In the genomic region with DNA sequence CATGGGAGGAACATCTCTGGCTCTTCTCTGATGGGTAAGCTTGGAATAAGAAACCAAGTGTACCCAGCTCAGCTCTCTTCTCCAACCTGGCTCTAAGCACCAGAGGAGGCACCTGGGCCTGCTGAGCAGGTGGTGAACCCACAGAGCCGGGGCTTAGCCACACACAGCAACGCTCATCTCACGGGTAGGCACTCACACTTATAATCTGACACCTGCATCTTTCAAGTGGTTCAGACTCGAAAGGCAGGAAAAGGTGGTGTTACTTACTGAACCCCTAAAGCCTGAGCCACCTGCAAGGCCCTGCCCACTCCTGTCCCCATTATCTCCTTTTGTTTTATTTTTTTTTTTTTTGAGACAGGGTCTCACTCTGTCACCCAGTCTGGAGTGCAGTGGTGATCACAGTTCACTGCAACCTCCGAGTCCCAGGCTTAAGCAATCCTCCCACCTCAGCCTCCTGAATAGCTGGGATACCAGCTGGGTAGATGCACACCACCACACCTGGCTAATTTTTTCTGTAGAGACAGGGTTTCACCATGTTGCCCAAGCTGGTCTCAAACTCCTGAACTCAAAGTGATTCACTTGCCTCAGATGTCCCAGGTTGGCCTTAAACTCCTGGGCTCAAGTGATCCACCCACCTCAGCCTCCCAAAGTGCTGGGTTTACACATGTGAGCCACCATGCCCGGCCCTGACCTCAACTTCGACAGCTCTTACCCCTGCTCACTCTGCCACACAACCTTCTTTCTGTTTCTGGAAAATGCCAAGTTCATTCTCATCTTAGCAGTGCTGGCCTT, we compare ENCODE assay signal across 20 cellular contexts. TPM values are rescaled to one million over a fixed set of nuclear protein-coding genes. Genes with fewer than 3 reads are reported as not detected.
DNase-seq lines count a peak whose midpoint lies in the region; ATAC-seq and TF ChIP-seq lines count a peak whose summit lies in the region.
"Had no signal": no experiment of that assay in that cellular context is flagged by ENCODE, and none has a peak within 500 bp of the region (broad histone marks: within the 10 kb centered on the region; RNA-seq: fewer than 3 reads in every experiment).

No MANE protein-coding gene starts in this region.

- peak; percentile 87 for ATAC-seq in CD4-positive, alpha-beta T cell (ENCODE audit: poor library complexity)

- H3K27ac ChIP-seq in CD4-positive, alpha-beta T cell (ENCODE audit: low read depth, low read length): peak overlapping the region; percentile 69
- no peak overlapping the region for H3K27ac ChIP-seq in smooth muscle cell (ENCODE audit: low read depth)
- H3K27ac ChIP-seq: BLaER1 treated with 17β-estradiol and CSF1 and Interleukin-3, amounts not matched to agents 10 nM and 100 nM; HL-60; RWPE1; upper lobe of left lung; WERI-Rb-1 had no signal

- DNase-seq in NCI-H510A treated with DMSO at 0.1 percent for 48 hours (lab: John Stamatoyannopoulos, UW) (peak; percentile 11), NCI-H510A (lab: John Stamatoyannopoulos, UW) (no peak), T-helper 2 cell (peak in 3 of 5 experiments; percentile 24 to 75 (median 64)), smooth muscle cell (lab: John Stamatoyannopoulos, UW; ENCODE audit: unreplicated experiment) (no peak), foreskin melanocyte (no peak), HAP-1 (ENCODE audit: low spot score in 2 of 2) (no peak)
- peak in 6 of 10 experiments; percentile 17 to 38 (median 27) for DNase-seq in CD4-positive, alpha-beta T cell
- peak; percentile 66 for DNase-seq in central memory CD4-positive, alpha-beta T cell
- DNase-seq: hippocampal formation; kidney; mesenchymal stem cell; NCI-H1105; NCI-H2171 treated with DMSO at 0.1 percent for 48 hours; stimulated activated CD4-positive, alpha-beta T cell treated with anti-CD3 and anti-CD28 coated beads, Interleukin-12 subunit alpha, Interleukin-12 subunit beta, amount 100 ng/mL, for 4 hours; upper lobe of left lung; WERI-Rb-1 had no signal

- no peaks in the 10 kb centered on the region for H3K9me3 ChIP-seq in CD4-positive, alpha-beta T cell (ENCODE audit: control insufficient read depth, low read length)
- H3K9me3 ChIP-seq in smooth muscle cell (replicated peaks; ENCODE audit: low read depth) (no peaks in the 10 kb centered on the region), HAP-1 (no peaks in the 10 kb centered on the region)
- H3K9me3 ChIP-seq: upper lobe of left lung had no signal

- POLR2A ChIA-PET in CD4-positive, alpha-beta T cell (lab: Charles Lee): interaction anchor here (1.0 to 1.6 kb wide), 2 partner anchors 9 to 16 kb away, joined by 3 to 11 read pairs; a partner anchor contains a TSS

- no peaks in the 10 kb centered on the region for H3K27me3 ChIP-seq in CD4-positive, alpha-beta T cell (ENCODE audit: control insufficient read depth, insufficient read depth, low read length)
- no peaks in the 10 kb centered on the region for H3K27me3 ChIP-seq in smooth muscle cell (ENCODE audit: low read depth)
- H3K27me3 ChIP-seq in HAP-1 (ENCODE audit: low read depth): no peaks in the 10 kb centered on the region
- H3K27me3 ChIP-seq: BLaER1 treated with 17β-estradiol and CSF1 and Interleukin-3, amounts not matched to agents 10 nM and 100 nM; upper lobe of left lung had no signal

- WGBS in smooth muscle cell (ENCODE audit: low lambda C conversion rate): 96% methylated on average over 7 of the region's 7 CpGs

- TF ChIP-seq CTCF in CD4-positive, alpha-beta T cell (IDR thresholded peaks at IDR 0.05): no peak
- no peak for TF ChIP-seq CTCF in smooth muscle cell (IDR thresholded peaks at IDR 0.05; ENCODE audit: borderline replicate concordance, insufficient read depth, poor library complexity, severe bottlenecking)

- no peaks in the 10 kb centered on the region for H3K9me3 Mint-ChIP-seq in CD4-positive, alpha-beta T cell
- H3K9me3 Mint-ChIP-seq: neural crest cell had no signal

- H3K27ac Mint-ChIP-seq in CD4-positive, alpha-beta T cell: peak overlapping the region; percentile 70

- peaks cover 34% of the 10 kb centered on the region for H3K4me1 Mint-ChIP-seq in CD4-positive, alpha-beta T cell (ENCODE audit: low read depth)
- H3K4me1 Mint-ChIP-seq: neural crest cell had no signal

- peaks cover 18% of the 10 kb centered on the region for H3K36me3 Mint-ChIP-seq in CD4-positive, alpha-beta T cell (ENCODE audit: low read depth)

- in situ Hi-C loops in HAP-1 (cut with MboI; ENCODE audit: low sequenced_read_pairs): no loop called here

- H3K9ac ChIP-seq in smooth muscle cell (ENCODE audit: low read depth): no peak overlapping the region
- H3K9ac ChIP-seq: BLaER1 treated with 17β-estradiol and CSF1 and Interleukin-3, amounts not matched to agents 10 nM and 100 nM had no signal

- H3K79me2 ChIP-seq in smooth muscle cell (ENCODE audit: low read depth): peaks cover 17% of the 10 kb centered on the region

- H3K36me3 ChIP-seq in smooth muscle cell (ENCODE audit: low read depth) (no peaks in the 10 kb centered on the region), HAP-1 (replicated peaks) (peaks cover 25% of the 10 kb centered on the region)

- CTCF ChIA-PET in CD4-positive, alpha-beta T cell (lab: Charles Lee): no interaction called here

- no peaks in the 10 kb centered on the region for H3F3A ChIP-seq in smooth muscle cell (ENCODE audit: low read depth)

- no peak overlapping the region for H2AFZ ChIP-seq in smooth muscle cell (ENCODE audit: low read depth)

- H3K27me3 Mint-ChIP-seq in CD4-positive, alpha-beta T cell: no peaks in the 10 kb centered on the region

- H3K4me2 ChIP-seq in smooth muscle cell: no peak overlapping the region
- H3K4me2 ChIP-seq: BLaER1 treated with 17β-estradiol and CSF1 and Interleukin-3, amounts not matched to agents 10 nM and 100 nM had no signal

- H3K4me3 ChIP-seq in smooth muscle cell (no peak overlapping the region), HAP-1 (no peak overlapping the region)
- H3K4me3 ChIP-seq: BLaER1 treated with 17β-estradiol and CSF1 and Interleukin-3, amounts not matched to agents 10 nM and 100 nM; upper lobe of left lung had no signal

- H3K4me1 ChIP-seq in smooth muscle cell (ENCODE audit: low read depth): no peaks in the 10 kb centered on the region
- no peaks in the 10 kb centered on the region for H3K4me1 ChIP-seq in HAP-1
- H3K4me1 ChIP-seq: BLaER1 treated with 17β-estradiol and CSF1 and Interleukin-3, amounts not matched to agents 10 nM and 100 nM; upper lobe of left lung had no signal

- intact Hi-C loops in CD4-positive, alpha-beta T cell (cut with DNase I, micrococcal nuclease): no loop called here

- peaks cover 23% of the 10 kb centered on the region for H4K20me1 ChIP-seq in smooth muscle cell (ENCODE audit: low read depth)

- H3K4me3 Mint-ChIP-seq in CD4-positive, alpha-beta T cell: peak overlapping the region; percentile 13
- H3K4me3 Mint-ChIP-seq: neural crest cell had no signal

RNA-seq across cellular contexts. Expression of a gene that starts 9.8 kb away (rescaled TPM):
- 10 to 100 TPM; 33.4 to 38.4 TPM for total RNA-seq in CD4-positive, alpha-beta T cell
- 38.2 and 41.3 TPM in 2 replicates for total RNA-seq in smooth muscle cell
- 62.5 and 73.5 TPM in 2 replicates for polyA plus RNA-seq in smooth muscle cell

RNA-seq across cellular contexts. Expression of a gene that starts 18.7 kb away (rescaled TPM):
- total RNA-seq in CD4-positive, alpha-beta T cell: 100 to 1,000 TPM; 163 to 165 TPM
- total RNA-seq in smooth muscle cell: 516 and 848 TPM in 2 replicates
- polyA plus RNA-seq in smooth muscle cell: 574 and 631 TPM in 2 replicates

RNA-seq across cellular contexts. Expression of a gene that starts 26.1 kb away (rescaled TPM):
- total RNA-seq in CD4-positive, alpha-beta T cell: 10 to 100 TPM; 33.2 to 35.3 TPM
- total RNA-seq in smooth muscle cell: 68.0 and 73.0 TPM in 2 replicates
- polyA plus RNA-seq in smooth muscle cell: 127 and 149 TPM in 2 replicates

RNA-seq across cellular contexts. Expression of a gene that starts 40.5 kb away (rescaled TPM):
- 1 to 10 TPM; 7.9 to 8.5 TPM for total RNA-seq in CD4-positive, alpha-beta T cell
- total RNA-seq in smooth muscle cell: 12.3 and 48.6 TPM in 2 replicates
- 17.6 and 19.7 TPM in 2 replicates for polyA plus RNA-seq in smooth muscle cell

Comparison
In these comparisons a context has a peak if more than half of its experiments do, and no peak if none do; other contexts are left out.
1. DNase-seq: peak in NCI-H510A treated with DMSO at 0.1 percent for 48 hours (single experiment), CD4-positive, alpha-beta T cell (6 of 10), T-helper 2 cell (3 of 5) and central memory CD4-positive, alpha-beta T cell (single experiment); none in NCI-H510A (single experiment), smooth muscle cell (single experiment), foreskin melanocyte (single experiment) and HAP-1 (0 of 2).